8 cellular contexts compared by ENCODE assay signal in the genomic region with DNA sequence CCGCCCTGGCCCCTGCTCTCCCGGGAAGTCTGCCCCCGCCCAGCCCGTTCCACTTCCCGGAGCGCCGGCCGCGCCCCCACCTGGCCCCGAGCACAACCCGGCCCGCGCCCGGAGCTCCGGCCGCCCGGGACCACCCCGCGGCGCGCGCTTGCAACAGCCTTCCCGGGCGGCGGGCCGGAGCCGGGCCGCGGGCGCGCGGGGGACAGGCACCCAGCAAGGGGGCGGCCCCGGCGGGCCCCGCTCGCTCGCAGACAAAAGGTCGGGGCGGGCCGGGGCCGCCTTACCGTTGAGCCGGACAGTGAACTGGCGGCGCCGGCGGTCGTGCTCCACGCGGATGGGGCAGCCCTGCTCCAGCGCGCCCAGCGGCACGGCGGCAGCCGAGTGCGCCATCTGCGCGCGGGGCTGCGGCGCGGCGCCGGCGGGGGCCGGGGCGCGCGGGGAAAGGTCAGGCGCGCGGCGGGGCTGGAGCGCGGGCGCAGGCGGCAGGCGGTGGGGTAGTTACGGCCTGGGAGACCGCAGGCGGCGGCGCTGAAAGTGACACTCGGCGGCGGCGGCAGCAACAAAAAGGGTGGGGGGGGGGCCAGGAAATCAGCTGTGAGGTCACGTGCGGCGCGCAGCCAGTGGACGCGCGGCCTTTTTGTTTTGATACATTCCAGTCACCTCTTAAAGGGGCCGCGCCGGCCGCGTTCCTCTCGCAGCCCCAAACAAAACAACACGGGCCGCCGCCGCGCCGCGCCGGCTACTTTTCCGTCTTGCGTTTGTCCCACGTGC. TPM values are rescaled to one million over a fixed set of nuclear protein-coding genes. Genes with fewer than 3 reads are reported as not detected.
DNase-seq lines count a peak whose midpoint lies in the region; ATAC-seq, FAIRE-seq and TF ChIP-seq lines count a peak whose summit lies in the region.

A gene with protein sequence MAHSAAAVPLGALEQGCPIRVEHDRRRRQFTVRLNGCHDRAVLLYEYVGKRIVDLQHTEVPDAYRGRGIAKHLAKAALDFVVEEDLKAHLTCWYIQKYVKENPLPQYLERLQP (minus strand): TSS at position 536 of the 771 bp plus-strand sequence. CDS start 146 bp downstream, at position 390.

- no peak within 1 kb of the TSS for H3K27ac ChIP-seq in HepG2 (ENCODE audit: extremely low read length, insufficient read depth, low read length)

- CTCF ChIA-PET in activated CD4-positive, alpha-beta T cell treated with anti-CD3 and anti-CD28 coated beads, Interleukin-2, amount 10 ng/mL, durations not matched to agents 7 days and 5 days (lab: Charles Lee) = interaction anchor here (1.0 to 1.4 kb wide), 3 partner anchors 8 to 19 kb away, joined by 3 read pairs; no protein-coding TSS in a partner anchor
- CTCF ChIA-PET in HepG2 (lab: Yijun Ruan, JAX; ENCODE audit: low intra/inter-chr PET ratio, low total read pairs) = interaction anchor here (1.3 kb wide), 1 partner anchor 27 kb away, joined by 3 read pairs; no protein-coding TSS in a partner anchor

- 0 out of 4 replicates have a peak, but pooled peaks of 1 of the 2 experiments have one; percentile 46 for TF ChIP-seq POLR2A in HepG2 (IDR thresholded peaks at IDR 0.05; ENCODE audit: insufficient read depth in 1 of 2, low read depth in 2 of 2, low read length in 2 of 2)

- no peak within 1 kb of the TSS for H2AFZ ChIP-seq in HepG2 (ENCODE audit: low read length)

- no CpG with 5 or more reads among the region's 113 CpGs for WGBS in HepG2 (ENCODE audit: low lambda C conversion rate)

- in situ Hi-C loops in HepG2 (cut with HindIII; ENCODE audit: extremely low pct_ligation_motif_present, low pct_unique_long_range_greater_than_20kb) = no loop called here

- no peak for TF ChIP-seq RAD21 in HepG2 (CRISPR knock-in tag; IDR thresholded peaks at IDR 0.05)

- H3K9me3 Mint-ChIP-seq in activated CD4-positive, alpha-beta T cell treated with anti-CD3 and anti-CD28 coated beads, Interleukin-2, amount 10 ng/mL, durations not matched to agents 7 days and 5 days = no peaks in the 10 kb centered on the region
- H3K9me3 Mint-ChIP-seq in dendritic cell treated with granulocyte-macrophage colony-stimulating factor and Interleukin-4, amounts not matched to agents 40 ng/mL and 50 ng/mL, for 4 days = no peaks in the 10 kb centered on the region

- H3K27me3 Mint-ChIP-seq in activated CD4-positive, alpha-beta T cell treated with anti-CD3 and anti-CD28 coated beads, Interleukin-2, amount 10 ng/mL, durations not matched to agents 7 days and 5 days = peaks cover 5% of the 10 kb centered on the region
- peaks cover 1% of the 10 kb centered on the region for H3K27me3 Mint-ChIP-seq in dendritic cell treated with granulocyte-macrophage colony-stimulating factor and Interleukin-4, amounts not matched to agents 40 ng/mL and 50 ng/mL, for 4 days

- 0 out of 2 replicates have a peak, but pooled peaks have one; percentile 12 for TF ChIP-seq CTCF in HepG2 (CRISPR knock-in tag; IDR thresholded peaks at IDR 0.05)

- intact Hi-C loops in dendritic cell treated with granulocyte-macrophage colony-stimulating factor and Interleukin-4, amounts not matched to agents 40 ng/mL and 50 ng/mL, for 4 days (cut with micrococcal nuclease) = loop anchor here (1.0 kb wide), 1 partner anchor 39 kb away; the partner anchor contains the start of gene TMEM11
- intact Hi-C loops in HepG2 (cut with micrococcal nuclease; ENCODE audit: unreplicated experiment) = loop anchor here (1.0 to 5.0 kb wide), 2 partner anchors 34 to 40 kb away; no protein-coding TSS in a partner anchor

- no peaks in the 10 kb centered on the region for H3K36me3 Mint-ChIP-seq in activated CD4-positive, alpha-beta T cell treated with anti-CD3 and anti-CD28 coated beads, Interleukin-2, amount 10 ng/mL, durations not matched to agents 7 days and 5 days (ENCODE audit: low read depth)
- no peaks in the 10 kb centered on the region for H3K36me3 Mint-ChIP-seq in dendritic cell treated with granulocyte-macrophage colony-stimulating factor and Interleukin-4, amounts not matched to agents 40 ng/mL and 50 ng/mL, for 4 days (ENCODE audit: low read depth)

- H3K4me3 Mint-ChIP-seq in activated CD4-positive, alpha-beta T cell treated with anti-CD3 and anti-CD28 coated beads, Interleukin-2, amount 10 ng/mL, durations not matched to agents 7 days and 5 days = peak within 1 kb of the TSS; percentile 80
- peak within 1 kb of the TSS; percentile 77 for H3K4me3 Mint-ChIP-seq in dendritic cell treated with granulocyte-macrophage colony-stimulating factor and Interleukin-4, amounts not matched to agents 40 ng/mL and 50 ng/mL, for 4 days

- no peak for FAIRE-seq in HepG2 (lab: Jason Lieb, UNC)

- H3K9me3 ChIP-seq in HepG2 (ENCODE audit: low read length) = no peaks in the 10 kb centered on the region

- no peaks in the 10 kb centered on the region for H3K36me3 ChIP-seq in HepG2 (replicated peaks in 1 of 2; ENCODE audit: control insufficient read depth in 1 of 2, insufficient read depth in 2 of 2, low read length in 2 of 2)

- DNase-seq in NCI-H1436 (lab: John Stamatoyannopoulos, UW) = peak; percentile 61
- DNase-seq in NCI-H1436 treated with DMSO at 0.1 percent for 48 hours (lab: John Stamatoyannopoulos, UW) = no peak
- peak; percentile 65 for DNase-seq in NCI-H460 (ENCODE audit: extremely low read depth, low read depth)
- peak; percentile 82 for DNase-seq in activated CD4-positive, alpha-beta T cell treated with anti-CD3 and anti-CD28 coated beads, Interleukin-2, amount 10 ng/mL, durations not matched to agents 7 days and 5 days
- peak; percentile 68 for DNase-seq in HepG2 (ENCODE audit: low spot score)
- peak; percentile 62 for DNase-seq in stimulated activated CD4-positive, alpha-beta T cell treated with anti-CD3 and anti-CD28 coated beads, Interleukin-2, amount 100 ng/mL, for 4 hours (ENCODE audit: low read depth)

- BruUV-seq in HepG2 (replicated peaks; lab: Mats Ljungman, UMichigan) = no TSS peak

- peak within 1 kb of the TSS; percentile 86 for H3K27ac Mint-ChIP-seq in activated CD4-positive, alpha-beta T cell treated with anti-CD3 and anti-CD28 coated beads, Interleukin-2, amount 10 ng/mL, durations not matched to agents 7 days and 5 days
- peak within 1 kb of the TSS; percentile 67 for H3K27ac Mint-ChIP-seq in dendritic cell treated with granulocyte-macrophage colony-stimulating factor and Interleukin-4, amounts not matched to agents 40 ng/mL and 50 ng/mL, for 4 days

- H3K4me3 ChIP-seq in HepG2 (replicated peaks in 1 of 3; ENCODE audit: insufficient read depth in 1 of 3, low read depth in 2 of 3, low read length in 3 of 3) = peak within 1 kb of the TSS; percentile 65 to 76 (median 75)

- peaks cover 3% of the 10 kb centered on the region; the same call in 1 of the 2 replicates for H4K20me1 ChIP-seq in HepG2 (ENCODE audit: insufficient read depth, low read length)

- ATAC-seq in HG03025 (IDR thresholded peaks at IDR 0.05; ENCODE audit: low FRiP score, unreplicated experiment) (peak; percentile 57), HepG2 (peak; percentile 56)

- H3K27me3 ChIP-seq in HepG2 (ENCODE audit: control insufficient read depth in 1 of 2, insufficient read depth in 2 of 2, low read length in 2 of 2) = peaks cover 3 to 33% of the 10 kb centered on the region in 2 experiments; a peak in 4 of 5 replicates

- H3K9ac ChIP-seq in HepG2 (ENCODE audit: insufficient read depth, low read depth, low read length) = peak within 1 kb of the TSS; percentile 60; the same call in 1 of the 2 replicates

- POLR2A ChIA-PET in activated CD4-positive, alpha-beta T cell treated with anti-CD3 and anti-CD28 coated beads, Interleukin-2, amount 10 ng/mL, durations not matched to agents 7 days and 5 days (lab: Charles Lee) = interaction anchor here (0.6 kb wide), 1 partner anchor 982 kb away, joined by 15 read pairs; no protein-coding TSS in a partner anchor
- POLR2A ChIA-PET in HepG2 (lab: Yijun Ruan, JAX) = interaction anchor here (1.1 kb wide), 1 partner anchor 22 kb away, joined by 3 read pairs; no protein-coding TSS in a partner anchor

- H3K4me1 Mint-ChIP-seq in activated CD4-positive, alpha-beta T cell treated with anti-CD3 and anti-CD28 coated beads, Interleukin-2, amount 10 ng/mL, durations not matched to agents 7 days and 5 days = peaks cover 18% of the 10 kb centered on the region
- peaks cover 34% of the 10 kb centered on the region for H3K4me1 Mint-ChIP-seq in dendritic cell treated with granulocyte-macrophage colony-stimulating factor and Interleukin-4, amounts not matched to agents 40 ng/mL and 50 ng/mL, for 4 days (ENCODE audit: low read depth)

- H3K4me2 ChIP-seq in HepG2 (ENCODE audit: low read depth, low read length) = peak within 1 kb of the TSS; percentile 87

- no peaks in the 10 kb centered on the region for H3K79me2 ChIP-seq in HepG2 (ENCODE audit: insufficient read depth, low read length)

- TF ChIP-seq EP300 in HepG2 (IDR thresholded peaks at IDR 0.05; ENCODE audit: low read depth in 2 of 2, low read length in 2 of 2) (no peak), HepG2 (CRISPR knock-in tag; IDR thresholded peaks at IDR 0.05; ENCODE audit: borderline replicate concordance) (no peak)

- H3K4me1 ChIP-seq in HepG2 (ENCODE audit: insufficient read depth, low read length) = peaks cover 22% of the 10 kb centered on the region

RNA-seq across cellular contexts. Expression of the gene that starts here (rescaled TPM):
- 2.2 TPM in 2 replicates for total RNA-seq in NCI-H460 (2014; rRNA removed; shearing (Covaris generic))
- polyA plus RNA-seq in NCI-H460 (2014; cell fraction: nucleus; rRNA removed) = 0.11 and 0.65 TPM in 2 replicates
- total RNA-seq in activated CD4-positive, alpha-beta T cell treated with anti-CD3 and anti-CD28 coated beads, Interleukin-2, amount 10 ng/mL, durations not matched to agents 7 days and 5 days = 1 to 10 TPM; 3.0 to 3.2 TPM
- 0.31 and 0.45 TPM in 2 replicates for total RNA-seq in HepG2 (2016; rRNA removed; fragmentation: Illumina TruSeq; extraction: Trizol)
- total RNA-seq in HepG2 (2016; cell fraction: cytosol; rRNA removed; fragmentation: Illumina TruSeq; extraction: Trizol; ENCODE audit: low read depth) = 0.18 and 0.30 TPM in 2 replicates
- total RNA-seq in HepG2 (2016; cell fraction: insoluble cytoplasmic fraction; rRNA removed; fragmentation: Illumina TruSeq; extraction: Trizol) = 0.28 and 0.43 TPM in 2 replicates
- total RNA-seq in HepG2 (2016; cell fraction: membrane; rRNA removed; fragmentation: Illumina TruSeq; extraction: Trizol) = 0.38 and 0.43 TPM in 2 replicates
- 0.34 and 0.44 TPM in 2 replicates for total RNA-seq in HepG2 (2016; cell fraction: nucleus; rRNA removed; fragmentation: Illumina TruSeq; extraction: Trizol)
- 2.3 and 2.9 TPM in 2 replicates for polyA plus RNA-seq in HepG2 (2011; rRNA removed)
- polyA plus RNA-seq in HepG2 (2011; cell fraction: cytosol; rRNA removed) = 2.2 and 2.3 TPM in 2 replicates
- polyA plus RNA-seq in HepG2 (2011; cell fraction: nucleus; rRNA removed) = 2.5 and 3.4 TPM in 2 replicates
- polyA plus RNA-seq in HepG2 (2012) = 2.2 and 3.4 TPM in 2 replicates
- 0.19 and 0.27 TPM in 2 replicates for polyA plus RNA-seq in HepG2 (2016; cell fraction: cytosol; fragmentation: Illumina TruSeq; extraction: Trizol; ENCODE audit: low read depth)
- polyA plus RNA-seq in HepG2 (2016; cell fraction: insoluble cytoplasmic fraction; fragmentation: Illumina TruSeq; extraction: Trizol; ENCODE audit: low read depth) = 0.74 and 0.80 TPM in 2 replicates
- 0.39 and 0.44 TPM in 2 replicates for polyA plus RNA-seq in HepG2 (2016; cell fraction: membrane; fragmentation: Illumina TruSeq; extraction: Trizol; ENCODE audit: low read depth)
- polyA plus RNA-seq in HepG2 (2016; cell fraction: nucleus; fragmentation: Illumina TruSeq; extraction: Trizol; ENCODE audit: insufficient read depth, low read depth) = 1.1 TPM in 2 replicates
- polyA minus RNA-seq in HepG2 (2011; rRNA and poly(A)+ RNA removed; ENCODE audit: low replicate concordance) = 2.3 and 4.5 TPM in 2 replicates
- polyA minus RNA-seq in HepG2 (2011; cell fraction: cytosol; rRNA and poly(A)+ RNA removed) = 1.8 and 2.8 TPM in 2 replicates
- 1.5 and 2.9 TPM in 2 replicates for polyA minus RNA-seq in HepG2 (2011; cell fraction: nucleus; rRNA and poly(A)+ RNA removed)
